Comparison of ENCODE assay signal across 20 cellular contexts in the genomic region with DNA sequence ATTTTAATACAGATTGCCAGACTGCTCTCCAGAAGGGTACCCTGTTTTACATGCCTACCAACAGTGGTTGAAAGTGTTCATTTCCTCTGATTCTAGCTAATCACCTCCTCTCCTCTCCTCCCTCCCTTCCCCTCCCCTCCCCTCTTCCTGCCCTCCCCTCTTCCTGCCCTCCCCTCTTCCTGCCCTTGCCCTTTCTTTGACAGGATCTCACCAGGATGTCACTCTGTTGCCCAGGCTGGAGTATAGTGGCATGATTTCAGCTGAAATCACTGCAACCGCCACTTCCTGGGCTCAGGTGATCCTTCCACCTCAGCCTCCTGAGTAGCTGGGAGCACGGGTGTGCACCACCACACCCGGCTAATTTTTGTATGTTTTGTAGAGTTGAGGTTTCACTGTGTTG. TPM values are rescaled to one million over a fixed set of nuclear protein-coding genes. Genes with fewer than 3 reads are reported as not detected.
DNase-seq lines count a peak whose midpoint lies in the region; ATAC-seq and TF ChIP-seq lines count a peak whose summit lies in the region.
"Had no signal": no experiment of that assay in that cellular context is flagged by ENCODE, and none has a peak within 500 bp of the region (broad histone marks: within the 10 kb centered on the region; RNA-seq: fewer than 3 reads in every experiment).

No MANE protein-coding gene starts in this region.

- in situ Hi-C loops in brain microvascular endothelial cell (cut with HindIII; ENCODE audit: low pct_ligation_motif_present, low sequenced_read_pairs), result no loop called here

- peaks cover 14 to 32% (median 16%) of the 10 kb centered on the region in 3 experiments for H3K36me3 ChIP-seq in naive thymus-derived CD4-positive, alpha-beta T cell (ENCODE audit: control insufficient read depth in 2 of 3, insufficient read depth in 3 of 3, low read length in 3 of 3)
- peaks cover 20% of the 10 kb centered on the region for H3K36me3 ChIP-seq in brain microvascular endothelial cell (replicated peaks)

- H3K9me3 ChIP-seq in naive thymus-derived CD4-positive, alpha-beta T cell (ENCODE audit: control insufficient read depth in 2 of 3, low read length in 3 of 3), result no peaks in the 10 kb centered on the region
- H3K9me3 ChIP-seq: A549; BLaER1 treated with 17β-estradiol and CSF1 and Interleukin-3, amounts not matched to agents 10 nM and 100 nM; Caco-2 had no signal

- TF ChIP-seq CTCF in activated CD8-positive, alpha-beta T cell treated with anti-CD3 and anti-CD28 coated beads for 36 hours (IDR thresholded peaks at IDR 0.05), result no peak
- no peak for TF ChIP-seq CTCF in brain microvascular endothelial cell (IDR thresholded peaks at IDR 0.05; ENCODE audit: low read depth, low read length, missing control alignments)

- POLR2A ChIA-PET in activated CD8-positive, alpha-beta T cell treated with anti-CD3 and anti-CD28 coated beads, Interleukin-2, amount 10 ng/mL, durations not matched to agents 7 days and 5 days (lab: Charles Lee), result no interaction called here
- POLR2A ChIA-PET in activated CD8-positive, alpha-beta T cell treated with anti-CD3 and anti-CD28 coated beads for 36 hours (lab: Charles Lee), result interaction anchor here (0.5 kb wide), 1 partner anchor 151 kb away, joined by 4 read pairs; no protein-coding TSS in a partner anchor
- POLR2A ChIA-PET in naive thymus-derived CD4-positive, alpha-beta T cell (lab: Charles Lee), result interaction anchor here (0.7 kb wide), 1 partner anchor 155 kb away, joined by 4 read pairs; a partner anchor contains a TSS

- H3K27ac ChIP-seq in naive thymus-derived CD4-positive, alpha-beta T cell (ENCODE audit: low read depth, low read length), result no peak overlapping the region
- no peak overlapping the region for H3K27ac ChIP-seq in brain microvascular endothelial cell
- H3K27ac ChIP-seq: 22Rv1; A549; BLaER1 treated with 17β-estradiol and CSF1 and Interleukin-3, amounts not matched to agents 10 nM and 100 nM; HL-60 had no signal

- CTCF ChIA-PET in activated CD8-positive, alpha-beta T cell treated with anti-CD3 and anti-CD28 coated beads, Interleukin-2, amount 10 ng/mL, durations not matched to agents 7 days and 5 days (lab: Charles Lee), result no interaction called here
- CTCF ChIA-PET in activated CD8-positive, alpha-beta T cell treated with anti-CD3 and anti-CD28 coated beads for 36 hours (lab: Charles Lee), result no interaction called here
- CTCF ChIA-PET in naive thymus-derived CD4-positive, alpha-beta T cell (lab: Charles Lee), result interaction anchor here (0.6 kb wide), 1 partner anchor 18 kb away, joined by 4 read pairs; no protein-coding TSS in a partner anchor

- H3K36me3 Mint-ChIP-seq in activated CD8-positive, alpha-beta T cell treated with anti-CD3 and anti-CD28 coated beads, Interleukin-2, amount 10 ng/mL, durations not matched to agents 7 days and 5 days (ENCODE audit: low read depth), result peaks cover 59% of the 10 kb centered on the region
- peaks cover 24% of the 10 kb centered on the region for H3K36me3 Mint-ChIP-seq in activated CD8-positive, alpha-beta T cell treated with anti-CD3 and anti-CD28 coated beads for 36 hours (ENCODE audit: low read depth)
- H3K36me3 Mint-ChIP-seq in naive thymus-derived CD4-positive, alpha-beta T cell, result peaks cover 23 to 63% (median 39%) of the 10 kb centered on the region in 5 donors
- H3K36me3 Mint-ChIP-seq in stimulated activated effector memory CD8-positive, alpha-beta T cell treated with anti-CD3 and anti-CD28 coated beads, Interleukin-12 subunit alpha, Interleukin-12 subunit beta, amount 100 ng/mL, for 72 hours, result peaks cover 86% of the 10 kb centered on the region

- H3K27me3 Mint-ChIP-seq in activated CD8-positive, alpha-beta T cell treated with anti-CD3 and anti-CD28 coated beads, Interleukin-2, amount 10 ng/mL, durations not matched to agents 7 days and 5 days (ENCODE audit: low read depth), result no peaks in the 10 kb centered on the region
- H3K27me3 Mint-ChIP-seq in activated CD8-positive, alpha-beta T cell treated with anti-CD3 and anti-CD28 coated beads for 36 hours, result no peaks in the 10 kb centered on the region
- H3K27me3 Mint-ChIP-seq in naive thymus-derived CD4-positive, alpha-beta T cell, result no peaks in the 10 kb centered on the region
- H3K27me3 Mint-ChIP-seq: B cell had no signal

- no peaks in the 10 kb centered on the region for H3K9me3 Mint-ChIP-seq in activated CD8-positive, alpha-beta T cell treated with anti-CD3 and anti-CD28 coated beads, Interleukin-2, amount 10 ng/mL, durations not matched to agents 7 days and 5 days (ENCODE audit: insufficient read depth)
- H3K9me3 Mint-ChIP-seq in activated CD8-positive, alpha-beta T cell treated with anti-CD3 and anti-CD28 coated beads for 36 hours, result peaks cover 2% of the 10 kb centered on the region
- peaks cover 0 to 5% (median 1%) of the 10 kb centered on the region in 11 donors for H3K9me3 Mint-ChIP-seq in naive thymus-derived CD4-positive, alpha-beta T cell
- no peaks in the 10 kb centered on the region for H3K9me3 Mint-ChIP-seq in stimulated activated effector memory CD8-positive, alpha-beta T cell treated with anti-CD3 and anti-CD28 coated beads, Interleukin-12 subunit alpha, Interleukin-12 subunit beta, amount 100 ng/mL, for 72 hours
- H3K9me3 Mint-ChIP-seq: HFFc6 had no signal

- DNase-seq in activated CD8-positive, alpha-beta T cell treated with anti-CD3 and anti-CD28 coated beads, Interleukin-2, amount 10 ng/mL, durations not matched to agents 7 days and 5 days, result no peak
- DNase-seq in activated CD8-positive, alpha-beta T cell treated with anti-CD3 and anti-CD28 coated beads for 36 hours, result no peak
- peak; percentile 17 for DNase-seq in Jurkat, Clone E6-1 (ENCODE audit: low read depth, low spot score)
- DNase-seq in naive thymus-derived CD4-positive, alpha-beta T cell, result no peak
- DNase-seq in stimulated activated effector memory CD8-positive, alpha-beta T cell treated with anti-CD3 and anti-CD28 coated beads, Interleukin-12 subunit alpha, Interleukin-12 subunit beta, amount 100 ng/mL, for 72 hours (ENCODE audit: low spot score in 2 of 2), result no peak
- no peak for DNase-seq in brain microvascular endothelial cell
- no peak for DNase-seq in GM19238 (ENCODE audit: insufficient read length, low spot score)
- DNase-seq in pons (ENCODE audit: low spot score), result no peak
- DNase-seq: Caco-2, GF-D8, GOT3, H7, HFFc6 had no signal

- intact Hi-C loops in activated CD8-positive, alpha-beta T cell treated with anti-CD3 and anti-CD28 coated beads for 36 hours (cut with micrococcal nuclease), result no loop called here
- intact Hi-C loops in naive thymus-derived CD4-positive, alpha-beta T cell (cut with micrococcal nuclease), result no loop called here

- H3K4me3 Mint-ChIP-seq in activated CD8-positive, alpha-beta T cell treated with anti-CD3 and anti-CD28 coated beads, Interleukin-2, amount 10 ng/mL, durations not matched to agents 7 days and 5 days, result no peak overlapping the region
- H3K4me3 Mint-ChIP-seq in activated CD8-positive, alpha-beta T cell treated with anti-CD3 and anti-CD28 coated beads for 36 hours, result no peak overlapping the region
- no peak overlapping the region for H3K4me3 Mint-ChIP-seq in naive thymus-derived CD4-positive, alpha-beta T cell
- H3K4me3 Mint-ChIP-seq in stimulated activated effector memory CD8-positive, alpha-beta T cell treated with anti-CD3 and anti-CD28 coated beads, Interleukin-12 subunit alpha, Interleukin-12 subunit beta, amount 100 ng/mL, for 72 hours, result no peak overlapping the region
- H3K4me3 Mint-ChIP-seq: B cell, HFFc6 had no signal

- H3K27me3 ChIP-seq in naive thymus-derived CD4-positive, alpha-beta T cell (ENCODE audit: control insufficient read depth in 2 of 2, insufficient read depth in 2 of 2, low read length in 2 of 2), result no peaks in the 10 kb centered on the region
- H3K27me3 ChIP-seq in brain microvascular endothelial cell (replicated peaks), result no peaks in the 10 kb centered on the region
- H3K27me3 ChIP-seq: BLaER1 treated with 17β-estradiol and CSF1 and Interleukin-3, amounts not matched to agents 10 nM and 100 nM had no signal

- H3K4me3 ChIP-seq in Jurkat, Clone E6-1 (ENCODE audit: low read length), result no peak overlapping the region
- no peak overlapping the region for H3K4me3 ChIP-seq in naive thymus-derived CD4-positive, alpha-beta T cell (ENCODE audit: low read length)
- no peak overlapping the region for H3K4me3 ChIP-seq in brain microvascular endothelial cell (ENCODE audit: low read depth, low read length)
- H3K4me3 ChIP-seq: A549; BLaER1 treated with 17β-estradiol and CSF1 and Interleukin-3, amounts not matched to agents 10 nM and 100 nM; K562 had no signal

- no peaks in the 10 kb centered on the region for H3K4me1 ChIP-seq in naive thymus-derived CD4-positive, alpha-beta T cell (ENCODE audit: control insufficient read depth in 2 of 2, insufficient read depth in 2 of 2, low read length in 2 of 2)
- H3K4me1 ChIP-seq: A549, Caco-2 had no signal

- peaks cover 11% of the 10 kb centered on the region for H3K4me1 Mint-ChIP-seq in activated CD8-positive, alpha-beta T cell treated with anti-CD3 and anti-CD28 coated beads, Interleukin-2, amount 10 ng/mL, durations not matched to agents 7 days and 5 days (ENCODE audit: low read depth)
- H3K4me1 Mint-ChIP-seq in activated CD8-positive, alpha-beta T cell treated with anti-CD3 and anti-CD28 coated beads for 36 hours (ENCODE audit: low read depth), result peaks cover 10% of the 10 kb centered on the region
- peaks cover 5 to 26% (median 13%) of the 10 kb centered on the region in 7 donors for H3K4me1 Mint-ChIP-seq in naive thymus-derived CD4-positive, alpha-beta T cell
- peaks cover 12% of the 10 kb centered on the region for H3K4me1 Mint-ChIP-seq in stimulated activated effector memory CD8-positive, alpha-beta T cell treated with anti-CD3 and anti-CD28 coated beads, Interleukin-12 subunit alpha, Interleukin-12 subunit beta, amount 100 ng/mL, for 72 hours

- ATAC-seq in activated CD8-positive, alpha-beta T cell treated with anti-CD3 and anti-CD28 coated beads, Interleukin-2, amount 10 ng/mL, durations not matched to agents 7 days and 5 days, result no peak
- no peak for ATAC-seq in activated CD8-positive, alpha-beta T cell treated with anti-CD3 and anti-CD28 coated beads for 36 hours
- ATAC-seq in naive thymus-derived CD4-positive, alpha-beta T cell, result no peak
- ATAC-seq in stimulated activated effector memory CD8-positive, alpha-beta T cell treated with anti-CD3 and anti-CD28 coated beads, Interleukin-12 subunit alpha, Interleukin-12 subunit beta, amount 100 ng/mL, for 72 hours, result no peak
- ATAC-seq: A549, HCT116, K562 had no signal

- H3K27ac Mint-ChIP-seq in activated CD8-positive, alpha-beta T cell treated with anti-CD3 and anti-CD28 coated beads, Interleukin-2, amount 10 ng/mL, durations not matched to agents 7 days and 5 days, result peak overlapping the region; percentile 52
- H3K27ac Mint-ChIP-seq in activated CD8-positive, alpha-beta T cell treated with anti-CD3 and anti-CD28 coated beads for 36 hours, result no peak overlapping the region
- H3K27ac Mint-ChIP-seq in naive thymus-derived CD4-positive, alpha-beta T cell, result peak overlapping the region in 6 of 9 donors; percentile 38 to 70 (median 55)
- peak overlapping the region; percentile 67 for H3K27ac Mint-ChIP-seq in stimulated activated effector memory CD8-positive, alpha-beta T cell treated with anti-CD3 and anti-CD28 coated beads, Interleukin-12 subunit alpha, Interleukin-12 subunit beta, amount 100 ng/mL, for 72 hours
- H3K27ac Mint-ChIP-seq: B cell, HFFc6 had no signal

RNA-seq across cellular contexts. Expression of a gene that starts 24.7 kb away (rescaled TPM):
- total RNA-seq in activated CD8-positive, alpha-beta T cell treated with anti-CD3 and anti-CD28 coated beads, Interleukin-2, amount 10 ng/mL, durations not matched to agents 7 days and 5 days, result 10 to 100 TPM; 33.4 to 35.9 TPM
- total RNA-seq in activated CD8-positive, alpha-beta T cell treated with anti-CD3 and anti-CD28 coated beads for 36 hours, result 10 to 100 TPM; 14.3 to 17.9 TPM
- 7.8 TPM for polyA plus RNA-seq in Jurkat, Clone E6-1 (2012; ENCODE audit: insufficient read depth, insufficient read length)
- total RNA-seq in naive thymus-derived CD4-positive, alpha-beta T cell, result 10 to 100 TPM; 22.8 to 36.4 (median 28.6) TPM
- polyA plus RNA-seq in naive thymus-derived CD4-positive, alpha-beta T cell, result 1 to 10 TPM; 3.4 to 7.4 TPM

RNA-seq across cellular contexts. Expression of a gene that starts 25.2 kb away (rescaled TPM):
- total RNA-seq in activated CD8-positive, alpha-beta T cell treated with anti-CD3 and anti-CD28 coated beads, Interleukin-2, amount 10 ng/mL, durations not matched to agents 7 days and 5 days, result 10 to 100 TPM; 35.4 to 35.8 TPM
- 10 to 100 TPM; 34.9 to 35.4 TPM for total RNA-seq in activated CD8-positive, alpha-beta T cell treated with anti-CD3 and anti-CD28 coated beads for 36 hours
- polyA plus RNA-seq in Jurkat, Clone E6-1 (2012; ENCODE audit: insufficient read depth, insufficient read length), result 12.4 TPM
- total RNA-seq in naive thymus-derived CD4-positive, alpha-beta T cell, result 10 to 100 TPM in 1 of 5 experiments, 1 to 10 TPM in 4; 2.3 to 24.6 (median 6.1) TPM
- polyA plus RNA-seq in naive thymus-derived CD4-positive, alpha-beta T cell, result 1 to 10 TPM; 4.6 to 5.3 TPM
